14 cellular contexts compared by ENCODE assay signal in genomic region chr17:44844390-44844830, GRCh38. TPM values are rescaled to one million over a fixed set of nuclear protein-coding genes. Genes with fewer than 3 reads are reported as not detected.
A peak's percentile ranks its signal among the peaks of the same experiment; 100 is the strongest.
DNase-seq lines count a peak whose midpoint lies in the region; ATAC-seq, FAIRE-seq and TF ChIP-seq lines count a peak whose summit lies in the region.
"Had no signal": no experiment of that assay in that cellular context is flagged by ENCODE, and none has a peak within 500 bp of the region (broad histone marks: within the 10 kb centered on the region; RNA-seq: fewer than 3 reads in every experiment).

No MANE protein-coding gene starts in this region.

- TF ChIP-seq POLR2A in A549 (IDR thresholded peaks at IDR 0.05; ENCODE audit: low read length) (no peak), esophagus squamous epithelium (IDR thresholded peaks at IDR 0.05) (no peak)

- DNase-seq in A549 (ENCODE audit: low read depth in 1 of 2, low spot score in 1 of 2) (no peak), HFF-Myc (ENCODE audit: extremely low read depth, low read depth) (no peak), esophagus squamous epithelium (lab: John Stamatoyannopoulos, UW) (no peak), mesenchymal stem cell (peak; percentile 86), activated T-cell treated with anti-CD3 and anti-CD28 coated beads for 4 hours (no peak), MV-4-11 (lab: John Stamatoyannopoulos, UW) (no peak)
- DNase-seq in activated CD4-positive, alpha-beta T cell treated with anti-CD3 and anti-CD28 coated beads, Interleukin-2, amount 50 U/mL, for 48 hours: no peak
- DNase-seq: activated CD8-positive, alpha-beta T cell treated with anti-CD3 and anti-CD28 coated beads for 36 hours; activated effector memory CD4-positive, alpha-beta T cell treated with Interleukin-2 at 50 U/mL for 16 hours; effector CD4-positive, alpha-beta T cell; MM.1S had no signal

- WGBS in A549 (ENCODE audit: missing lambda C conversion rate): 33% methylated on average over 1 of the region's 1 CpG
- 47 to 80% methylated on average over 1 of the region's 1 CpG for WGBS in esophagus squamous epithelium, 2 donors
- 17% methylated on average over 1 of the region's 1 CpG for WGBS in mesenchymal stem cell

- ATAC-seq in A549: peak; percentile 10 to 35; a peak in 4 of 6 replicates
- ATAC-seq in HG03432 (IDR thresholded peaks at IDR 0.05; ENCODE audit: unreplicated experiment): no peak
- ATAC-seq: activated CD8-positive, alpha-beta T cell treated with anti-CD3 and anti-CD28 coated beads for 36 hours had no signal

- no peak overlapping the region for H2BK5ac ChIP-seq in mesenchymal stem cell (ENCODE audit: low read depth, low read length, poor library complexity, severe bottlenecking)

- POLR2A ChIA-PET in A549 (lab: Yijun Ruan, JAX): no interaction called here

- no peak overlapping the region for H3K14ac ChIP-seq in mesenchymal stem cell (ENCODE audit: low read length in 2 of 2)

- H2BK120ac ChIP-seq in mesenchymal stem cell (ENCODE audit: low read depth, low read length): no peak overlapping the region

- CTCF ChIA-PET in A549 (lab: Yijun Ruan, JAX): interaction anchor here (0.6 to 45.1 kb wide), 9 partner anchors 14 to 250 kb away, joined by 3 to 1787 read pairs (median 4); no protein-coding TSS in a partner anchor

- no peak overlapping the region for H4K91ac ChIP-seq in mesenchymal stem cell (ENCODE audit: low read length)

- TF ChIP-seq CTCF in A549 (IDR thresholded peaks at IDR 0.05): no peak
- peak; percentile 10 for TF ChIP-seq CTCF in HFF-Myc (IDR thresholded peaks at IDR 0.05; ENCODE audit: low read depth, low read length, missing control alignments)
- no peak for TF ChIP-seq CTCF in esophagus squamous epithelium (IDR thresholded peaks at IDR 0.05)

- no peak overlapping the region for H2AFZ ChIP-seq in mesenchymal stem cell (ENCODE audit: low read depth, low read length)

- H3K27me3 ChIP-seq in esophagus squamous epithelium (peaks cover 0 to 7% (median 0%) of the 10 kb centered on the region in 4 donors), mesenchymal stem cell (ENCODE audit: control insufficient read depth in 1 of 2, insufficient read depth in 1 of 2, low read length in 2 of 2) (no peaks in the 10 kb centered on the region)

- peak overlapping the region in 1 of 2 experiments; percentile 37 for H3K4ac ChIP-seq in mesenchymal stem cell (ENCODE audit: low read depth in 1 of 2, low read length in 2 of 2)

- H3K23ac ChIP-seq in mesenchymal stem cell (ENCODE audit: low read length in 2 of 2): no peak overlapping the region

- no peak overlapping the region for H3K4me2 ChIP-seq in A549
- no peak overlapping the region for H3K4me2 ChIP-seq in mesenchymal stem cell (ENCODE audit: low read length, poor library complexity, severe bottlenecking)

- TF ChIP-seq RAD21 in A549 (conservative IDR thresholded peaks at IDR 0.05 in 1 of 2, IDR thresholded peaks at IDR 0.05 in 1 of 2): no peak

- H3K4me3 ChIP-seq in A549 (no peak overlapping the region), HFF-Myc (replicated peaks; ENCODE audit: low read depth, low read length) (no peak overlapping the region), esophagus squamous epithelium (no peak overlapping the region), mesenchymal stem cell (ENCODE audit: insufficient read depth in 1 of 2, low read depth in 1 of 2, low read length in 2 of 2) (no peak overlapping the region)

- no peaks in the 10 kb centered on the region for H3K79me1 ChIP-seq in mesenchymal stem cell (replicated peaks; ENCODE audit: low read length, poor library complexity, severe bottlenecking)

- H2AK5ac ChIP-seq in mesenchymal stem cell (ENCODE audit: low read length, severe bottlenecking): no peak overlapping the region

- no peak for FAIRE-seq in A549 (lab: Jason Lieb, UNC)

- H4K8ac ChIP-seq in mesenchymal stem cell (ENCODE audit: low read length): peak overlapping the region; percentile 28

- H3K4me1 ChIP-seq in A549: no peaks in the 10 kb centered on the region
- H3K4me1 ChIP-seq in esophagus squamous epithelium: no peaks in the 10 kb centered on the region
- H3K4me1 ChIP-seq in mesenchymal stem cell (ENCODE audit: control insufficient read depth, insufficient read depth, low read depth, low read length): no peaks in the 10 kb centered on the region

- intact Hi-C loops in esophagus squamous epithelium (cut with DNase I): no loop called here

- H3K36me3 ChIP-seq in esophagus squamous epithelium (peaks cover 0 to 6% (median 0%) of the 10 kb centered on the region in 3 donors), mesenchymal stem cell (ENCODE audit: control insufficient read depth in 1 of 2, insufficient read depth in 2 of 2, low read depth in 1 of 2, low read length in 2 of 2) (peaks cover 0 to 6% of the 10 kb centered on the region in 2 experiments)

- no peak overlapping the region for H2BK15ac ChIP-seq in mesenchymal stem cell (ENCODE audit: low read depth, poor library complexity, severe bottlenecking)

- H3K9ac ChIP-seq in mesenchymal stem cell (ENCODE audit: low read length): no peak overlapping the region

- no peak overlapping the region for H3K27ac ChIP-seq in A549
- H3K27ac ChIP-seq in esophagus squamous epithelium: peak overlapping the region in 3 of 4 donors; percentile 31 to 61 (median 50)
- H3K27ac ChIP-seq in mesenchymal stem cell (ENCODE audit: low read length, poor library complexity, severe bottlenecking): no peak overlapping the region

- H3K9me3 ChIP-seq in A549 (no peaks in the 10 kb centered on the region), esophagus squamous epithelium (no peaks in the 10 kb centered on the region), mesenchymal stem cell (ENCODE audit: control insufficient read depth, low read length) (no peaks in the 10 kb centered on the region)

- H3K18ac ChIP-seq in mesenchymal stem cell (ENCODE audit: low read depth in 1 of 2, low read length in 2 of 2): peak overlapping the region; percentile 3 to 63

- no peak for TF ChIP-seq EP300 in A549 (IDR thresholded peaks at IDR 0.05)

- peak overlapping the region in 1 of 2 experiments; percentile 6 for H2BK12ac ChIP-seq in mesenchymal stem cell (ENCODE audit: low read length in 2 of 2)

TF ChIP-seq in A549, 52 proteins besides CTCF, POLR2A, EP300 and RAD21 (continues in another document):
- TF ChIP-seq ATOH8 (CRISPR knock-in tag; IDR thresholded peaks at IDR 0.05; ENCODE audit: low read depth) (no peak), CBX2 (IDR thresholded peaks at IDR 0.05; ENCODE audit: borderline replicate concordance, low read depth) (no peak), HOXB5 (CRISPR knock-in tag; IDR thresholded peaks at IDR 0.05) (no peak), CHD2 (IDR thresholded peaks at IDR 0.05; ENCODE audit: low read length, partially characterized antibody) (no peak), HMGXB4 (CRISPR knock-in tag; IDR thresholded peaks at IDR 0.05; ENCODE audit: borderline replicate concordance) (no peak)

RNA-seq across cellular contexts. Expression of gene HIGD1B, which starts 3.3 kb away (rescaled TPM):
- polyA plus RNA-seq in A549 (2011; rRNA removed): not detected in 2 replicates
- polyA plus RNA-seq in A549 (2012; cell fraction: cytosol; rRNA removed): not detected in 2 replicates
- not detected in 2 replicates for polyA plus RNA-seq in A549 (2012; cell fraction: nucleus; rRNA removed)
- not detected in 3 replicates for polyA plus RNA-seq in A549 (2017; fragmentation: RNase III; extraction: RNeasy Plus Mini Kit Qiagen cat#74134 plus additional on column Dnase treatment)
- not detected in 2 replicates for polyA minus RNA-seq in A549 (2011; rRNA and poly(A)+ RNA removed)
- total RNA-seq in esophagus squamous epithelium: 1 to 10 TPM in 3 of 4 donors, not detected in 1; 1.5 to 5.5 (median 2.3) TPM
- not detected for polyA plus RNA-seq in mesenchymal stem cell (2013, experiment 1 of 2)
- not detected for polyA plus RNA-seq in mesenchymal stem cell (2013, experiment 2 of 2)
- total RNA-seq: A673; activated CD8-positive, alpha-beta T cell treated with anti-CD3 and anti-CD28 coated beads for 36 hours; HT1080 had no signal

RNA-seq across cellular contexts. Expression of gene GJC1, which starts 14.3 kb away (rescaled TPM):
- polyA plus RNA-seq in A549 (2011; rRNA removed) (22.1 and 30.4 TPM in 2 replicates), A549 (2017; fragmentation: RNase III; extraction: RNeasy Plus Mini Kit Qiagen cat#74134 plus additional on column Dnase treatment) (21.2 to 21.9 TPM (median 21.7 TPM) in 3 replicates)
- polyA plus RNA-seq in A549 (2012; cell fraction: cytosol; rRNA removed): 12.1 and 14.7 TPM in 2 replicates
- polyA plus RNA-seq in A549 (2012; cell fraction: nucleus; rRNA removed): 6.1 and 10.3 TPM in 2 replicates
- 38.3 and 38.4 TPM in 2 replicates for polyA minus RNA-seq in A549 (2011; rRNA and poly(A)+ RNA removed)
- total RNA-seq in esophagus squamous epithelium: 1 to 10 TPM; 1.2 to 5.9 (median 1.6) TPM
- 18.0 TPM for polyA plus RNA-seq in mesenchymal stem cell (2013, experiment 1 of 2)
- 18.6 TPM for polyA plus RNA-seq in mesenchymal stem cell (2013, experiment 2 of 2)

RNA-seq across cellular contexts. Expression of gene EFTUD2, which starts 54.8 kb away (rescaled TPM):
- 254 and 353 TPM in 2 replicates for polyA plus RNA-seq in A549 (2011; rRNA removed)
- 147 and 178 TPM in 2 replicates for polyA plus RNA-seq in A549 (2012; cell fraction: cytosol; rRNA removed)
- 314 and 320 TPM in 2 replicates for polyA plus RNA-seq in A549 (2012; cell fraction: nucleus; rRNA removed)
- 216 to 251 TPM (median 224 TPM) in 3 replicates for polyA plus RNA-seq in A549 (2017; fragmentation: RNase III; extraction: RNeasy Plus Mini Kit Qiagen cat#74134 plus additional on column Dnase treatment)
- polyA minus RNA-seq in A549 (2011; rRNA and poly(A)+ RNA removed): 336 and 388 TPM in 2 replicates
- 10 to 100 TPM; 53.4 to 85.7 (median 59.8) TPM for total RNA-seq in esophagus squamous epithelium
- polyA plus RNA-seq in mesenchymal stem cell (2013, experiment 1 of 2): 49.3 TPM
- 53.4 TPM for polyA plus RNA-seq in mesenchymal stem cell (2013, experiment 2 of 2)

Comparison
In these comparisons a context has a peak if more than half of its experiments do, and no peak if none do; other contexts are left out.
1. H3K27ac ChIP-seq: peak in esophagus squamous epithelium (3 of 4); none in A549 (0 of 2) and mesenchymal stem cell (single experiment).